Comparison of ENCODE assay signal across 8 cellular contexts in the genomic region with DNA sequence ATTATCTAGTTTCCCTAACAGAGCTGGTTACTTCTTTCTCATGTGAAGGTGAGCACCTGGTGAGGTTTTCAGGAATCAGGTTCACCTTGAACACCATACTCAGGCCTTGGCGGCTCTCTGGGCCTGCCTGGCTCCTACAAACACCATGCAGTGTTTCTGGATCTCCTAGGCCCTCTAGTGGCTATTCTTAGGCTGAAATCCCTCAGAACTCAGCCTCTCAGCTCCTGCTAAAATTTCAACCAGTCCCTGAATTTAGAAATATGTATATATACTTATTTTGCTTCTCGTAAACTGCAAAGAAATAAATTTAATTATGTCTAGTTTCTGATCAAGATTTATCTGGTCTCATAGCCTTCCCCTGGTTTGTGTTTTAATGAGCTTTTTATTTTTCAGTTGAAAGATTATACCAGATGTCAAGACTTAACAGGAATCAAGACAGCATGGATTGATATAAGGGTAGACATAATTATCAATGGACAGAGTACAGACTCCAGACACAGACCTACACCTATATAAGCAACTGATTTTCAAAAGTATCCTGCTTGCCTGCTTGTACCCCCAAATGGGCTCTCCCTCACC. TPM values are rescaled to one million over a fixed set of nuclear protein-coding genes. Genes with fewer than 3 reads are reported as not detected.
DNase-seq lines count a peak whose midpoint lies in the region; ATAC-seq, FAIRE-seq and TF ChIP-seq lines count a peak whose summit lies in the region.

No MANE protein-coding gene starts in this region.

- in situ Hi-C loops in HepG2 (cut with HindIII; ENCODE audit: extremely low pct_ligation_motif_present, low pct_unique_long_range_greater_than_20kb), result loop anchor here (5.0 to 25.0 kb wide), 4 partner anchors 113 to 1447 kb away; no protein-coding TSS in a partner anchor

- H3K4me2 ChIP-seq in HepG2 (ENCODE audit: low read depth, low read length), result no peak overlapping the region

- intact Hi-C loops in HepG2 (cut with micrococcal nuclease; ENCODE audit: unreplicated experiment), result loop anchor here (1.0 to 2.0 kb wide), 5 partner anchors 112 to 1454 kb away; no protein-coding TSS in a partner anchor
- intact Hi-C loops in testis (cut with DNase I; ENCODE audit: low total_unique reads), result no loop called here

- POLR2A ChIA-PET in HepG2 (lab: Yijun Ruan, JAX), result no interaction called here

- peak; percentile 99 for ATAC-seq in HepG2

- peak; percentile 78 for TF ChIP-seq RAD21 in HepG2 (CRISPR knock-in tag; IDR thresholded peaks at IDR 0.05)

- no peak overlapping the region for H3K27ac ChIP-seq in HepG2 (ENCODE audit: extremely low read length, insufficient read depth, low read length)
- H3K27ac ChIP-seq in testis, result no peak overlapping the region

- H3K27me3 ChIP-seq in HepG2 (ENCODE audit: control insufficient read depth in 1 of 2, insufficient read depth in 2 of 2, low read length in 2 of 2) (no peaks in the 10 kb centered on the region), testis (no peaks in the 10 kb centered on the region)

- H3K9me3 ChIP-seq in HepG2 (ENCODE audit: low read length) (no peaks in the 10 kb centered on the region), testis (no peaks in the 10 kb centered on the region)

- H3K79me2 ChIP-seq in HepG2 (ENCODE audit: insufficient read depth, low read length), result no peaks in the 10 kb centered on the region

- H3K36me3 ChIP-seq in HepG2 (replicated peaks in 1 of 2; ENCODE audit: control insufficient read depth in 1 of 2, insufficient read depth in 2 of 2, low read length in 2 of 2) (no peaks in the 10 kb centered on the region), testis (ENCODE audit: low read depth, missing control alignments) (no peaks in the 10 kb centered on the region)

- FAIRE-seq in RCC 7860 (lab: Jason Lieb, UNC) (no peak), HepG2 (lab: Jason Lieb, UNC) (peak; percentile 77)

- TF ChIP-seq POLR2A in HepG2 (IDR thresholded peaks at IDR 0.05; ENCODE audit: insufficient read depth in 1 of 2, low read depth in 2 of 2, low read length in 2 of 2) (no peak), testis (IDR thresholded peaks at IDR 0.05) (no peak)

- CTCF ChIA-PET in HepG2 (lab: Yijun Ruan, JAX; ENCODE audit: low intra/inter-chr PET ratio, low total read pairs), result interaction anchor here (1.1 to 2.5 kb wide), 6 partner anchors 109 to 473 kb away, joined by 4 to 57 read pairs (median 5); no protein-coding TSS in a partner anchor

- DNase-seq in DMS153 treated with DMSO at 0.1 percent for 48 hours (lab: John Stamatoyannopoulos, UW; ENCODE audit: unreplicated experiment) (peak; percentile 32), GM20000 (ENCODE audit: low spot score) (peak; percentile 30), LHCN-M2 (ENCODE audit: low read depth) (peak; percentile 47), RCC 7860 (ENCODE audit: low spot score) (peak; percentile 13), cerebellum (ENCODE audit: low spot score) (peak; percentile 73), HepG2 (ENCODE audit: low spot score) (peak; percentile 63), testis (peak; percentile 70), germinal center (ENCODE audit: low spot score) (no peak)

- WGBS in HepG2 (ENCODE audit: low lambda C conversion rate), result 4% methylated on average over 2 of the region's 2 CpGs
- WGBS in testis, 2 donors, result 34 to 54% methylated on average over 2 of the region's 2 CpGs

- H3K9ac ChIP-seq in HepG2 (ENCODE audit: insufficient read depth, low read depth, low read length), result no peak overlapping the region

- no peak overlapping the region for H3K4me3 ChIP-seq in HepG2 (replicated peaks in 1 of 3; ENCODE audit: insufficient read depth in 1 of 3, low read depth in 2 of 3, low read length in 3 of 3)
- H3K4me3 ChIP-seq in testis, result no peak overlapping the region

- no peaks in the 10 kb centered on the region for H4K20me1 ChIP-seq in HepG2 (ENCODE audit: insufficient read depth, low read length)

- TF ChIP-seq CTCF in GM20000 (IDR thresholded peaks at IDR 0.05; ENCODE audit: extremely low read depth, missing control alignments) (peak; percentile 38), HepG2 (CRISPR knock-in tag; IDR thresholded peaks at IDR 0.05) (peak; percentile 84), testis (IDR thresholded peaks at IDR 0.05) (peak; percentile 54 to 63 (median 62))

- no peak for TF ChIP-seq EP300 in HepG2 (IDR thresholded peaks at IDR 0.05; ENCODE audit: low read depth in 2 of 2, low read length in 2 of 2)
- TF ChIP-seq EP300 in HepG2 (CRISPR knock-in tag; IDR thresholded peaks at IDR 0.05; ENCODE audit: borderline replicate concordance), result no peak

- no TSS peak for BruUV-seq in HepG2 (replicated peaks; lab: Mats Ljungman, UMichigan)

- no peak overlapping the region for H2AFZ ChIP-seq in HepG2 (ENCODE audit: low read length)

- no peaks in the 10 kb centered on the region for H3K4me1 ChIP-seq in HepG2 (ENCODE audit: insufficient read depth, low read length)
- no peaks in the 10 kb centered on the region for H3K4me1 ChIP-seq in testis

TF ChIP-seq in HepG2, 621 proteins besides CTCF, POLR2A, EP300 and RAD21 (continues in another document):
- TF ChIP-seq THAP11 (CRISPR knock-in tag; IDR thresholded peaks at IDR 0.05), result 0 out of 2 replicates have a peak, but pooled peaks have one; percentile 27
- TF ChIP-seq ZNF770 (CRISPR knock-in tag; IDR thresholded peaks at IDR 0.05), result no peak
- TF ChIP-seq, protein P1, sequence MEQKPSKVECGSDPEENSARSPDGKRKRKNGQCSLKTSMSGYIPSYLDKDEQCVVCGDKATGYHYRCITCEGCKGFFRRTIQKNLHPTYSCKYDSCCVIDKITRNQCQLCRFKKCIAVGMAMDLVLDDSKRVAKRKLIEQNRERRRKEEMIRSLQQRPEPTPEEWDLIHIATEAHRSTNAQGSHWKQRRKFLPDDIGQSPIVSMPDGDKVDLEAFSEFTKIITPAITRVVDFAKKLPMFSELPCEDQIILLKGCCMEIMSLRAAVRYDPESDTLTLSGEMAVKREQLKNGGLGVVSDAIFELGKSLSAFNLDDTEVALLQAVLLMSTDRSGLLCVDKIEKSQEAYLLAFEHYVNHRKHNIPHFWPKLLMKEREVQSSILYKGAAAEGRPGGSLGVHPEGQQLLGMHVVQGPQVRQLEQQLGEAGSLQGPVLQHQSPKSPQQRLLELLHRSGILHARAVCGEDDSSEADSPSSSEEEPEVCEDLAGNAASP (CRISPR knock-in tag; IDR thresholded peaks at IDR 0.05; ENCODE audit: borderline replicate concordance), result 0 out of 2 replicates have a peak, but pooled peaks have one; percentile 55
- TF ChIP-seq, protein P2, sequence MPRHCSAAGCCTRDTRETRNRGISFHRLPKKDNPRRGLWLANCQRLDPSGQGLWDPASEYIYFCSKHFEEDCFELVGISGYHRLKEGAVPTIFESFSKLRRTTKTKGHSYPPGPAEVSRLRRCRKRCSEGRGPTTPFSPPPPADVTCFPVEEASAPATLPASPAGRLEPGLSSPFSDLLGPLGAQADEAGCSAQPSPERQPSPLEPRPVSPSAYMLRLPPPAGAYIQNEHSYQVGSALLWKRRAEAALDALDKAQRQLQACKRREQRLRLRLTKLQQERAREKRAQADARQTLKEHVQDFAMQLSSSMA (CRISPR knock-in tag; IDR thresholded peaks at IDR 0.05), result no peak
- 0 out of 2 replicates have a peak, but pooled peaks have one; percentile 21 for TF ChIP-seq SMYD3 (CRISPR knock-in tag; IDR thresholded peaks at IDR 0.05)
- TF ChIP-seq ZFX (CRISPR knock-in tag; IDR thresholded peaks at IDR 0.05; ENCODE audit: low read depth), result peak; percentile 15; the same call in 1 of the 2 replicates
- TF ChIP-seq YY1 (IDR thresholded peaks at IDR 0.05; ENCODE audit: insufficient read depth, insufficient replicate concordance, low read depth, low read length), result peak; percentile 27

RNA-seq across cellular contexts. Expression of gene ANKEF1, which starts 55.9 kb away (rescaled TPM):
- total RNA-seq in LHCN-M2 (2014; rRNA removed) (0.23 and 0.26 TPM in 2 replicates), cerebellum (3.5 TPM), HepG2 (2016; rRNA removed; fragmentation: Illumina TruSeq; extraction: Trizol) (8.6 and 11.8 TPM in 2 replicates), testis (10 to 100 TPM; 14.4 to 32.4 TPM)
- not detected for polyA plus RNA-seq in LHCN-M2 (2012)
- 2.0 and 2.4 TPM in 2 replicates for total RNA-seq in HepG2 (2016; cell fraction: cytosol; rRNA removed; fragmentation: Illumina TruSeq; extraction: Trizol; ENCODE audit: low read depth)
- 9.2 and 10.5 TPM in 2 replicates for total RNA-seq in HepG2 (2016; cell fraction: insoluble cytoplasmic fraction; rRNA removed; fragmentation: Illumina TruSeq; extraction: Trizol)
- total RNA-seq in HepG2 (2016; cell fraction: membrane; rRNA removed; fragmentation: Illumina TruSeq; extraction: Trizol), result 5.8 and 6.0 TPM in 2 replicates
- total RNA-seq in HepG2 (2016; cell fraction: nucleus; rRNA removed; fragmentation: Illumina TruSeq; extraction: Trizol), result 6.2 and 6.9 TPM in 2 replicates
- polyA plus RNA-seq in HepG2 (2011; rRNA removed) (3.0 and 3.1 TPM in 2 replicates), testis (ENCODE audit: insufficient read depth, low read depth, low replicate concordance) (52.1 TPM)
- polyA plus RNA-seq in HepG2 (2011; cell fraction: cytosol; rRNA removed), result 1.6 and 2.6 TPM in 2 replicates
- polyA plus RNA-seq in HepG2 (2011; cell fraction: nucleus; rRNA removed), result 1.8 and 2.0 TPM in 2 replicates
- 4.1 and 4.7 TPM in 2 replicates for polyA plus RNA-seq in HepG2 (2012)
- polyA plus RNA-seq in HepG2 (2016; cell fraction: cytosol; fragmentation: Illumina TruSeq; extraction: Trizol; ENCODE audit: low read depth), result 1.0 and 1.3 TPM in 2 replicates
- 8.5 and 8.6 TPM in 2 replicates for polyA plus RNA-seq in HepG2 (2016; cell fraction: insoluble cytoplasmic fraction; fragmentation: Illumina TruSeq; extraction: Trizol; ENCODE audit: low read depth)
- polyA plus RNA-seq in HepG2 (2016; cell fraction: membrane; fragmentation: Illumina TruSeq; extraction: Trizol; ENCODE audit: low read depth), result 2.5 and 2.8 TPM in 2 replicates
- polyA plus RNA-seq in HepG2 (2016; cell fraction: nucleus; fragmentation: Illumina TruSeq; extraction: Trizol; ENCODE audit: insufficient read depth, low read depth), result 5.3 and 5.7 TPM in 2 replicates
- polyA minus RNA-seq in HepG2 (2011; rRNA and poly(A)+ RNA removed; ENCODE audit: low replicate concordance), result 4.2 and 5.4 TPM in 2 replicates
- 4.5 and 5.0 TPM in 2 replicates for polyA minus RNA-seq in HepG2 (2011; cell fraction: cytosol; rRNA and poly(A)+ RNA removed)
- polyA minus RNA-seq in HepG2 (2011; cell fraction: nucleus; rRNA and poly(A)+ RNA removed), result 9.0 and 10.7 TPM in 2 replicates
